20 cellular contexts compared by ENCODE assay signal in the genomic region with DNA sequence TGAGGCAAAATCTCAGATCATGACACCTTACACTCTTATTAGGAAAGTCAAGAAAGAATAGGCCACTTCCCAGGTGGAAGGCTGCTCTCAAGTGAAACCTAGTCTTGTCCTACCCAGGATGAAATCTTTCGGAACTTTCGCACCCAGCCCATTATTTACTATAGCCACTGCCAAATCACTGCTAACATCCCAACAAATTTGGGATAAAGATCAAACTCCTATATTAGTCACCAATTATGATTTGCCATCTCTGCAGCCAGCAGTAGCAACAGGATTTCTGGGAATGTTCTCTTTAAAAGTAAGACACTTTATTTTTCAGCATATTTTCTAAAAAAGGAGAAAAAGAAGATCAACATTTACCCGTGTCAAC.
DNase-seq lines count a peak whose midpoint lies in the region; ATAC-seq and TF ChIP-seq lines count a peak whose summit lies in the region.
"Had no signal": no experiment of that assay in that cellular context is flagged by ENCODE, and none has a peak within 500 bp of the region (broad histone marks: within the 10 kb centered on the region; RNA-seq: fewer than 3 reads in every experiment).

No MANE protein-coding gene starts in this region.

- intact Hi-C loops in PC-9 (cut with micrococcal nuclease; ENCODE audit: unreplicated experiment), result no loop called here
- intact Hi-C loops in mammary epithelial cell (cut with micrococcal nuclease), result loop anchor here (5.0 kb wide), 1 partner anchor 45 kb away; no protein-coding TSS in a partner anchor
- intact Hi-C loops in transverse colon (cut with DNase I; ENCODE audit: low total_unique reads), result no loop called here

- peaks cover 43% of the 10 kb centered on the region for H3K4me1 ChIP-seq in PC-9 (replicated peaks; ENCODE audit: insufficient read depth)
- H3K4me1 ChIP-seq in mammary epithelial cell (ENCODE audit: insufficient read depth, low read length), result peaks cover 31% of the 10 kb centered on the region
- H3K4me1 ChIP-seq in transverse colon, result peaks cover 0 to 3% (median 0%) of the 10 kb centered on the region in 4 donors
- H3K4me1 ChIP-seq: prostate gland had no signal

- no peak for TF ChIP-seq CTCF in PC-9 (conservative IDR thresholded peaks at IDR 0.05)
- no peak for TF ChIP-seq CTCF in mammary epithelial cell (conservative IDR thresholded peaks at IDR 0.05 in 1 of 2, IDR thresholded peaks at IDR 0.05 in 1 of 2; ENCODE audit: extremely low read depth in 1 of 2, insufficient read depth in 1 of 2, low read depth in 1 of 2, low read length in 2 of 2)
- TF ChIP-seq CTCF in nephron (IDR thresholded peaks at IDR 0.05; ENCODE audit: unreplicated experiment in 3 of 3), result no peak
- TF ChIP-seq CTCF in transverse colon (IDR thresholded peaks at IDR 0.05), result no peak

- peaks cover 52% of the 10 kb centered on the region for H3K4me1 Mint-ChIP-seq in nephron
- peaks cover 5% of the 10 kb centered on the region for H3K4me1 Mint-ChIP-seq in activated naive CD8-positive, alpha-beta T cell treated with anti-CD3 and anti-CD28 coated beads, Interleukin-2, amount 50 U/mL, for 24 hours

- H3K36me3 ChIP-seq in PC-9 (ENCODE audit: low read depth) (no peaks in the 10 kb centered on the region; the same call in 1 of the 2 replicates), mammary epithelial cell (ENCODE audit: insufficient read depth, low read length) (no peaks in the 10 kb centered on the region), transverse colon (no peaks in the 10 kb centered on the region)
- H3K36me3 ChIP-seq: prostate gland had no signal

- in situ Hi-C loops in mammary epithelial cell (cut with MboI; ENCODE audit: low sequenced_read_pairs in 2 of 2) (no loop called here), transverse colon (cut with MboI; ENCODE audit: low pct_ligation_motif_present in 1 of 4, low pct_unique_long_range_greater_than_20kb in 1 of 4, low sequenced_read_pairs in 3 of 4) (no loop called here)

- no peak overlapping the region for H3K9ac ChIP-seq in mammary epithelial cell (ENCODE audit: insufficient read depth, low read length)

- no peaks in the 10 kb centered on the region for H3K27me3 Mint-ChIP-seq in nephron (ENCODE audit: low read depth)
- H3K27me3 Mint-ChIP-seq in activated naive CD8-positive, alpha-beta T cell treated with anti-CD3 and anti-CD28 coated beads, Interleukin-2, amount 50 U/mL, for 24 hours, result peaks cover 2% of the 10 kb centered on the region

- peaks cover 34% of the 10 kb centered on the region for H3F3A ChIP-seq in PC-9 (ENCODE audit: insufficient read depth, low read depth)

- no peaks in the 10 kb centered on the region for H3K27me3 ChIP-seq in PC-9 (ENCODE audit: insufficient read depth, low read depth)
- no peaks in the 10 kb centered on the region for H3K27me3 ChIP-seq in mammary epithelial cell (ENCODE audit: insufficient read depth, low read length)
- no peaks in the 10 kb centered on the region for H3K27me3 ChIP-seq in transverse colon

- 30% methylated on average over 3 of the region's 3 CpGs for WGBS in mammary epithelial cell (ENCODE audit: low coverage, missing lambda C conversion rate)
- 79 to 82% methylated on average over 3 of the region's 3 CpGs for WGBS in transverse colon (ENCODE audit: low coverage in 1 of 2), 2 donors

- BruUV-seq in PC-9 (replicated peaks; lab: Mats Ljungman, UMichigan), result no TSS peak
- no TSS peak for BruUV-seq in mammary epithelial cell (replicated peaks; lab: Mats Ljungman, UMichigan)

- dilution Hi-C loops in mammary epithelial cell (cut with HindIII; ENCODE audit: low sequenced_read_pairs), result no loop called here

- H3K4me2 ChIP-seq in PC-9 (peak overlapping the region; percentile 80), mammary epithelial cell (ENCODE audit: insufficient read depth, low read depth, low read length) (no peak overlapping the region)

- TF ChIP-seq POLR2A in transverse colon (IDR thresholded peaks at IDR 0.05), result no peak

- no peaks in the 10 kb centered on the region for H3K9me2 ChIP-seq in PC-9 (ENCODE audit: insufficient read depth)

- POLR2A ChIA-PET in PC-9 (lab: Charles Lee; ENCODE audit: unreplicated experiment), result interaction anchor here (0.6 kb wide), 1 partner anchor 19 kb away, joined by 4 read pairs; no protein-coding TSS in a partner anchor

- H3K27ac ChIP-seq in PC-9 (peak overlapping the region; percentile 96), mammary epithelial cell (ENCODE audit: insufficient read depth, low read depth, low read length) (peak overlapping the region; percentile 55), transverse colon (peak overlapping the region in 3 of 4 donors; percentile 11 to 67 (median 55))

- H3K4me3 ChIP-seq in PC-9 (peak overlapping the region; percentile 26; the same call in 1 of the 2 replicates), mammary epithelial cell (replicated peaks in 1 of 3; ENCODE audit: insufficient read depth in 1 of 3, low read depth in 2 of 3, low read length in 3 of 3) (no peak overlapping the region), transverse colon (no peak overlapping the region)
- H3K4me3 ChIP-seq: prostate gland had no signal

- no peaks in the 10 kb centered on the region for H3K36me3 Mint-ChIP-seq in nephron (ENCODE audit: low read depth)
- no peaks in the 10 kb centered on the region for H3K36me3 Mint-ChIP-seq in activated naive CD8-positive, alpha-beta T cell treated with anti-CD3 and anti-CD28 coated beads, Interleukin-2, amount 50 U/mL, for 24 hours (ENCODE audit: low read depth)

- CTCF ChIA-PET in PC-9 (lab: Charles Lee) (no interaction called here), mammary epithelial cell (lab: Charles Lee; ENCODE audit: low non-redundant PET) (no interaction called here)

- H3K9me3 Mint-ChIP-seq in nephron, result no peaks in the 10 kb centered on the region
- H3K9me3 Mint-ChIP-seq in activated naive CD8-positive, alpha-beta T cell treated with anti-CD3 and anti-CD28 coated beads, Interleukin-2, amount 50 U/mL, for 24 hours, result no peaks in the 10 kb centered on the region
- H3K9me3 Mint-ChIP-seq: H9; stimulated activated naive CD8-positive, alpha-beta T cell treated with anti-CD3 and anti-CD28 coated beads, Interleukin-15, Interleukin-2, amounts not matched to agents 100 ng/mL and 50 ng/mL, for 24 hours had no signal

- H2AFZ ChIP-seq in PC-9, result no peak overlapping the region; the same call in 1 of the 2 replicates
- H2AFZ ChIP-seq in mammary epithelial cell (ENCODE audit: low read depth, low read length), result peak overlapping the region; percentile 75

- no peaks in the 10 kb centered on the region for H3K79me2 ChIP-seq in PC-9 (ENCODE audit: low read depth)
- no peaks in the 10 kb centered on the region for H3K79me2 ChIP-seq in mammary epithelial cell (ENCODE audit: insufficient read depth, low read length)

- H4K20me1 ChIP-seq in PC-9 (ENCODE audit: insufficient read depth), result no peaks in the 10 kb centered on the region
- H4K20me1 ChIP-seq in mammary epithelial cell (ENCODE audit: insufficient read depth, low read length), result no peaks in the 10 kb centered on the region

- peak overlapping the region; percentile 88 to 98 (median 97) for H3K27ac Mint-ChIP-seq in nephron
- H3K27ac Mint-ChIP-seq in activated naive CD8-positive, alpha-beta T cell treated with anti-CD3 and anti-CD28 coated beads, Interleukin-2, amount 50 U/mL, for 24 hours, result no peak overlapping the region
- H3K27ac Mint-ChIP-seq: stimulated activated naive CD8-positive, alpha-beta T cell treated with anti-CD3 and anti-CD28 coated beads, Interleukin-15, Interleukin-2, amounts not matched to agents 100 ng/mL and 50 ng/mL, for 24 hours had no signal

- no peak for TF ChIP-seq EP300 in transverse colon (IDR thresholded peaks at IDR 0.05; ENCODE audit: low read depth)

- no peak for ATAC-seq in activated naive CD8-positive, alpha-beta T cell treated with anti-CD3 and anti-CD28 coated beads, Interleukin-2, amount 50 U/mL, for 24 hours
- no peak for ATAC-seq in HG03432 (IDR thresholded peaks at IDR 0.05; ENCODE audit: unreplicated experiment)
- ATAC-seq: activated CD4-positive, CD25-positive, alpha-beta regulatory T cell treated with anti-CD3 and anti-CD28 coated beads, Interleukin-2, amount 50 U/mL, for 24 hours; HepG2 had no signal

- DNase-seq in PC-9, result no peak
- DNase-seq in mammary epithelial cell, result no peak
- DNase-seq in transverse colon, result no peak
- no peak for DNase-seq in iPS-NIHi11 (ENCODE audit: low spot score)
- DNase-seq in activated naive CD8-positive, alpha-beta T cell treated with anti-CD3 and anti-CD28 coated beads, Interleukin-2, amount 50 U/mL, for 24 hours, result no peak
- DNase-seq: activated gamma-delta T cell, C1 segment of cervical spinal cord, DMS153, H9, hippocampal formation, MM.1S, NCI-H187 treated with DMSO at 0.1 percent for 48 hours, SHP77 treated with DMSO at 0.1 percent for 48 hours, T-helper 9 cell had no signal

- no peak overlapping the region for H3K4me3 Mint-ChIP-seq in nephron
- H3K4me3 Mint-ChIP-seq in activated naive CD8-positive, alpha-beta T cell treated with anti-CD3 and anti-CD28 coated beads, Interleukin-2, amount 50 U/mL, for 24 hours, result no peak overlapping the region
- H3K4me3 Mint-ChIP-seq: H9; stimulated activated naive CD8-positive, alpha-beta T cell treated with anti-CD3 and anti-CD28 coated beads, Interleukin-15, Interleukin-2, amounts not matched to agents 100 ng/mL and 50 ng/mL, for 24 hours had no signal

- H3K9me3 ChIP-seq in PC-9 (ENCODE audit: insufficient read depth, low read depth), result peaks cover 15% of the 10 kb centered on the region; the same call in 1 of the 2 replicates
- H3K9me3 ChIP-seq in mammary epithelial cell (replicated peaks; ENCODE audit: insufficient read depth, low read length), result no peaks in the 10 kb centered on the region
- H3K9me3 ChIP-seq in transverse colon, result no peaks in the 10 kb centered on the region
- H3K9me3 ChIP-seq: prostate gland had no signal
